In genomic region chr7:98922392-98923107, GRCh38 we compare ENCODE assay signal across 1 cellular context.
TF ChIP-seq lines count a peak whose summit lies in the region.

No MANE protein-coding gene starts in this region.

TF ChIP-seq in HEK293, 187 proteins besides CTCF, POLR2A, EP300 and RAD21 (continued from another document and continues in another):
- TF ChIP-seq ZBTB11 (tag by site-specific recombination; conservative IDR thresholded peaks at IDR 0.05; ENCODE audit: low read depth), result no peak
- no peak for TF ChIP-seq ZNF114 (tag by site-specific recombination; IDR thresholded peaks at IDR 0.05)
- TF ChIP-seq ZNF121 (tag by site-specific recombination; IDR thresholded peaks at IDR 0.05), result no peak
- TF ChIP-seq ZNF16 (tag by site-specific recombination; IDR thresholded peaks at IDR 0.05; ENCODE audit: low read depth), result no peak
- no peak for TF ChIP-seq ZNF184 (tag by site-specific recombination; IDR thresholded peaks at IDR 0.05)
- no peak for TF ChIP-seq ZSCAN5A (tag by site-specific recombination; IDR thresholded peaks at IDR 0.05)
- TF ChIP-seq WT1 (tag by site-specific recombination; IDR thresholded peaks at IDR 0.05), result peak; percentile 53; the same call in 1 of the 2 replicates
- peak; percentile 92 for TF ChIP-seq KLF17 (tag by site-specific recombination; IDR thresholded peaks at IDR 0.05)
- TF ChIP-seq ZSCAN18 (tag by site-specific recombination; IDR thresholded peaks at IDR 0.05), result no peak
- TF ChIP-seq ZNF76 (tag by site-specific recombination; IDR thresholded peaks at IDR 0.05; ENCODE audit: borderline replicate concordance, low read depth), result no peak
- TF ChIP-seq ZNF157 (tag by site-specific recombination; IDR thresholded peaks at IDR 0.05), result no peak
- TF ChIP-seq ZFP69B (tag by site-specific recombination; IDR thresholded peaks at IDR 0.05), result 0 out of 2 replicates have a peak, but pooled peaks have one; percentile 60
- no peak for TF ChIP-seq GLIS2 (tag by site-specific recombination; IDR thresholded peaks at IDR 0.05)
- no peak for TF ChIP-seq ZNF350 (tag by site-specific recombination; IDR thresholded peaks at IDR 0.05)
- no peak for TF ChIP-seq ZNF394 (tag by site-specific recombination; IDR thresholded peaks at IDR 0.05; ENCODE audit: borderline replicate concordance)
- no peak for TF ChIP-seq ZNF658 (tag by site-specific recombination; IDR thresholded peaks at IDR 0.05)
- peak; percentile 82 for TF ChIP-seq ZNF692 (tag by site-specific recombination; IDR thresholded peaks at IDR 0.05)
- TF ChIP-seq ZNF830 (tag by site-specific recombination; IDR thresholded peaks at IDR 0.05; ENCODE audit: low read depth), result no peak
- TF ChIP-seq ZNF600 (tag by site-specific recombination; IDR thresholded peaks at IDR 0.05), result peak; percentile 30; the same call in 1 of the 2 replicates
- 0 out of 2 replicates have a peak, but pooled peaks have one; percentile 26 for TF ChIP-seq BCL6B (tag by site-specific recombination; IDR thresholded peaks at IDR 0.05)
- TF ChIP-seq ZNF324 (tag by site-specific recombination; IDR thresholded peaks at IDR 0.05), result peak; percentile 82; the same call in 1 of the 2 replicates
- no peak for TF ChIP-seq ZNF221 (tag by site-specific recombination; IDR thresholded peaks at IDR 0.05; ENCODE audit: borderline replicate concordance)
- no peak for TF ChIP-seq ZNF280D (tag by site-specific recombination; IDR thresholded peaks at IDR 0.05)
- no peak for TF ChIP-seq YY2 (tag by site-specific recombination; IDR thresholded peaks at IDR 0.05)
- TF ChIP-seq ZNF621 (tag by site-specific recombination; IDR thresholded peaks at IDR 0.05), result no peak
- no peak for TF ChIP-seq ZNF18 (tag by site-specific recombination; IDR thresholded peaks at IDR 0.05)
- TF ChIP-seq ZNF398 (tag by site-specific recombination; IDR thresholded peaks at IDR 0.05), result peak; percentile 96
- TF ChIP-seq ZBTB48 (tag by site-specific recombination; IDR thresholded peaks at IDR 0.05), result no peak
- no peak for TF ChIP-seq ZNF23 (tag by site-specific recombination; IDR thresholded peaks at IDR 0.05; ENCODE audit: borderline replicate concordance)
- peak; percentile 88 for TF ChIP-seq ZIC2 (tag by site-specific recombination; IDR thresholded peaks at IDR 0.05)
- TF ChIP-seq HOXC10 (CRISPR knock-in tag; IDR thresholded peaks at IDR 0.05), result no peak
- TF ChIP-seq REPIN1 (tag by site-specific recombination; IDR thresholded peaks at IDR 0.05; ENCODE audit: low read depth), result no peak
- no peak for TF ChIP-seq PRDM1 (tag by site-specific recombination; IDR thresholded peaks at IDR 0.05)
- TF ChIP-seq ZNF768 (tag by site-specific recombination; IDR thresholded peaks at IDR 0.05), result no peak
- TF ChIP-seq KLF1 (tag by site-specific recombination; IDR thresholded peaks at IDR 0.05), result peak; percentile 66
- 0 out of 2 replicates have a peak, but pooled peaks have one; percentile 18 for TF ChIP-seq ZEB2 (tag by site-specific recombination; IDR thresholded peaks at IDR 0.05)
- no peak for TF ChIP-seq ZNF777 (tag by site-specific recombination; IDR thresholded peaks at IDR 0.05; ENCODE audit: borderline replicate concordance)
- no peak for TF ChIP-seq FEZF1 (tag by site-specific recombination; IDR thresholded peaks at IDR 0.05)
- no peak for TF ChIP-seq ZNF416 (tag by site-specific recombination; IDR thresholded peaks at IDR 0.05)
- TF ChIP-seq ZNF302 (tag by site-specific recombination; IDR thresholded peaks at IDR 0.05; ENCODE audit: low read depth), result no peak
- TF ChIP-seq ZNF24 (tag by site-specific recombination; IDR thresholded peaks at IDR 0.05), result 0 out of 2 replicates have a peak, but pooled peaks have one; percentile 50
- TF ChIP-seq ZNF132 (tag by site-specific recombination; IDR thresholded peaks at IDR 0.05; ENCODE audit: borderline replicate concordance), result no peak
- peak; percentile 58 for TF ChIP-seq SCRT2 (tag by site-specific recombination; IDR thresholded peaks at IDR 0.05)
- no peak for TF ChIP-seq ZNF501 (tag by site-specific recombination; IDR thresholded peaks at IDR 0.05)
- TF ChIP-seq ZNF174 (tag by site-specific recombination; IDR thresholded peaks at IDR 0.05), result no peak
- no peak for TF ChIP-seq ZNF354C (tag by site-specific recombination; IDR thresholded peaks at IDR 0.05; ENCODE audit: borderline replicate concordance, low read depth)
- TF ChIP-seq ZNF311 (tag by site-specific recombination; IDR thresholded peaks at IDR 0.05; ENCODE audit: borderline replicate concordance), result no peak
- no peak for TF ChIP-seq ZNF48 (tag by site-specific recombination; IDR thresholded peaks at IDR 0.05)
- TF ChIP-seq ZNF335 (tag by site-specific recombination; conservative IDR thresholded peaks at IDR 0.05), result peak; percentile 74
